Comparison of ENCODE assay signal across 31 cellular contexts in genomic region chr15:83717010-83717409, GRCh38.
"Had no signal": no experiment of that assay in that cellular context is flagged by ENCODE, and none has a peak within 500 bp of the region (broad histone marks: within the 10 kb centered on the region; RNA-seq: fewer than 3 reads in every experiment).

No MANE protein-coding gene starts in this region.

- ATAC-seq: activated CD8-positive, alpha-beta T cell treated with anti-CD3 and anti-CD28 coated beads for 36 hours; activated naive CD4-positive, alpha-beta T cell treated with anti-CD3 and anti-CD28 coated beads, Interleukin-2, amount 50 U/mL, for 72 hours; activated T-cell treated with anti-CD3 and anti-CD28 coated beads, Interleukin-2, amount 50 U/mL, for 4 hours; activated T-cell treated with anti-CD3 and anti-CD28 coated beads, Interleukin-2, amount 50 U/mL, for 72 hours; activated T-helper 17 cell treated with anti-CD3 and anti-CD28 coated beads, Interleukin-2, amount 50 U/mL, for 72 hours; body of pancreas had no signal

- DNase-seq: activated B cell treated with CpG ODN at 0.5 μM for 24 hours; activated CD4-positive, alpha-beta memory T cell treated with anti-CD3 and anti-CD28 coated beads for 36 hours; activated CD4-positive, alpha-beta T cell treated with anti-CD3 and anti-CD28 coated beads for 4 hours; activated CD4-positive, alpha-beta T cell treated with anti-CD3 and anti-CD28 coated beads, Interleukin-2, amount 10 ng/mL, durations not matched to agents 24 days and 14 days; activated CD4-positive, alpha-beta T cell treated with anti-CD3 and anti-CD28 coated beads, Interleukin-2, amount 50 U/mL, for 1 hour; activated CD4-positive, alpha-beta T cell treated with anti-CD3 and anti-CD28 coated beads, Interleukin-2, amount 50 U/mL, for 4 hours; activated CD4-positive, CD25-positive, alpha-beta regulatory T cell treated with anti-CD3 and anti-CD28 coated beads, Interleukin-2, amount 50 U/mL, for 72 hours; activated CD8-positive, alpha-beta memory T cell treated with anti-CD3 and anti-CD28 coated beads, Interleukin-2, amount 50 U/mL, for 4 hours; activated CD8-positive, alpha-beta T cell treated with anti-CD3 and anti-CD28 coated beads for 36 hours; activated effector memory CD4-positive, alpha-beta T cell treated with anti-CD3 and anti-CD28 coated beads, Interleukin-2, amount 50 U/mL, for 16 hours; activated gamma-delta T cell treated with Interleukin-2 at 50 U/mL for 16 hours; activated naive CD4-positive, alpha-beta T cell; activated naive CD4-positive, alpha-beta T cell treated with anti-CD3 and anti-CD28 coated beads for 36 hours; activated naive CD4-positive, alpha-beta T cell treated with anti-CD3 and anti-CD28 coated beads, Interleukin-2, amount 50 U/mL, for 16 hours; activated naive CD8-positive, alpha-beta T cell treated with anti-CD3 and anti-CD28 coated beads for 36 hours; activated T-cell treated with anti-CD3 and anti-CD28 coated beads for 4 hours; activated T-cell treated with anti-CD3 and anti-CD28 coated beads, Interleukin-2, amount 50 U/mL, for 1 hour; activated T-cell treated with anti-CD3 and anti-CD28 coated beads, Interleukin-2, amount 50 U/mL, for 4 hours; activated T-cell treated with anti-CD3 and anti-CD28 coated beads, Interleukin-2, amount 50 U/mL, for 72 hours; adrenal gland; amniotic stem cell; aorta; body of pancreas; brain microvascular endothelial cell; central memory CD4-positive, alpha-beta T cell; T-helper 2 cell; T-helper 9 cell had no signal

- H3K27ac ChIP-seq: adrenal gland, body of pancreas, brain microvascular endothelial cell, breast epithelium, VCaP had no signal

- H3K4me1 ChIP-seq: adrenal gland, body of pancreas, breast epithelium had no signal

- H3K9me3 ChIP-seq: adrenal gland, body of pancreas, breast epithelium had no signal

- H3K4me3 ChIP-seq: adrenal gland, body of pancreas, breast epithelium had no signal

- H3K36me3 ChIP-seq: adrenal gland, brain microvascular endothelial cell, breast epithelium had no signal

- H3K27me3 ChIP-seq: adrenal gland, body of pancreas, brain microvascular endothelial cell, breast epithelium had no signal
